ENCODE assay signal across 11 cellular contexts in the genomic region with DNA sequence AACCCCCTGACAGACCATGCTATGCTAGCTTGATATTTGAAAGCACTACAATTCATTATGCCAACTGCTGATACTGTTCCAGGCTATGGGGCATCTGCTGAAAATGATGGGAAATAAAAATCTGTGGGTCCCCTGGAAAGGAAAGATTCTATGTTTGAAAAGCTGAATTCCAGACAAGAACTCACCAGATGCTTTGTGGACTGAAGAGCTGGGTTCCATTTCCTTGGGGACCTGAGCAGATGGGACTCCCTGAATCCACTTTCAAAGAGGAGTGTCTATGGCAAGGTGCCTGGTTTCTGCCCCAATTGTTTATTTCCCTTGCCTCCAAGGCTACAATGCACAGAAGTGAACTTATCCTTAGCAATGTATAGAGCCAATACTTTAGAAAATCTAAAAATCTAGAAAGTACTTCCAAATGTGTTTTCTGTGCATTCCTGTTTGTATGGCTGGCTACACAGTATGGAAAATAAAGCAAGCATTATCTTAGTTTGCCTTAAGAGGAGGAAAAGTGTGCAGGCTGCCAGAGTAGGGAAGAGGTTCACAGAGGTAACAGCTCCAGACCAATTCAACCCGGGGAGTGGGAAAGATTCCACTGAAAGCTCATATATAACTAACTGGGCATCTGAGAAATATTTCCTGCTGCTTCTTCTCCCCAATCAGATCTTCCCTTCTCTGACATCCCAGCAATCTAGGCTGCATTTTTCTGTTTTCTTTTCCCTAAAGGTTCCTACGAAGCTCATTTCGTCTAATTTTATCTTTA.
"Had no signal": no experiment of that assay in that cellular context is flagged by ENCODE, and none has a peak within 500 bp of the region (broad histone marks: within the 10 kb centered on the region; RNA-seq: fewer than 3 reads in every experiment).

No MANE protein-coding gene starts in this region.

- H3K27ac Mint-ChIP-seq: activated naive CD4-positive, alpha-beta T cell treated with anti-CD3 and anti-CD28 coated beads, Interleukin-2, amount 50 U/mL, for 72 hours; immature natural killer cell; nephron progenitor cell had no signal

- DNase-seq: activated T-cell treated with anti-CD3 and anti-CD28 coated beads, Interleukin-2, amount 50 U/mL, for 1 hour; amygdala; esophagus squamous epithelium; immature natural killer cell; left lung; nephron progenitor cell; sigmoid colon; stimulated activated naive CD8-positive, alpha-beta T cell treated with anti-CD3 and anti-CD28 coated beads, Interleukin-15, Interleukin-2, amounts not matched to agents 100 U/mL and 50 U/mL, for 24 hours; upper lobe of right lung had no signal

- H3K36me3 Mint-ChIP-seq: activated naive CD4-positive, alpha-beta T cell treated with anti-CD3 and anti-CD28 coated beads, Interleukin-2, amount 50 U/mL, for 72 hours; immature natural killer cell had no signal

- H3K4me3 Mint-ChIP-seq: immature natural killer cell, nephron progenitor cell had no signal

- H3K9me3 Mint-ChIP-seq: nephron progenitor cell had no signal

- ATAC-seq: activated CD4-positive, CD25-positive, alpha-beta regulatory T cell treated with anti-CD3 and anti-CD28 coated beads, Interleukin-2, amount 50 U/mL, for 24 hours; activated naive CD4-positive, alpha-beta T cell treated with anti-CD3 and anti-CD28 coated beads, Interleukin-2, amount 50 U/mL, for 72 hours; left lung; stimulated activated naive CD8-positive, alpha-beta T cell treated with anti-CD3 and anti-CD28 coated beads, Interleukin-15, Interleukin-2, amounts not matched to agents 100 U/mL and 50 U/mL, for 24 hours; upper lobe of right lung had no signal

- H3K4me1 Mint-ChIP-seq: immature natural killer cell had no signal
